In genomic region chr1:51237714-51238403, GRCh38 we compare ENCODE assay signal across 8 cellular contexts. TPM values are rescaled to one million over a fixed set of nuclear protein-coding genes. Genes with fewer than 3 reads are reported as not detected.
DNase-seq lines count a peak whose midpoint lies in the region; ATAC-seq and TF ChIP-seq lines count a peak whose summit lies in the region.

No MANE protein-coding gene starts in this region.

- ATAC-seq in thoracic aorta (ENCODE audit: insufficient number of reproducible peaks, low FRiP score, low read depth), result no peak

- no peaks in the 10 kb centered on the region for H3K27me3 ChIP-seq in thoracic aorta (replicated peaks; ENCODE audit: insufficient read depth)

- H3K4me1 ChIP-seq in thoracic aorta (ENCODE audit: control insufficient read depth in 1 of 2, low read depth in 2 of 2), result peaks cover 26 to 56% of the 10 kb centered on the region in 2 donors

- H3K27ac ChIP-seq in thoracic aorta, result peak overlapping the region; percentile 19 to 97

- H3K4me3 ChIP-seq in iPS-18c (ENCODE audit: insufficient read depth, low read depth, low read length) (peak overlapping the region; percentile 22), thoracic aorta (peak overlapping the region; percentile 98)

- H3K9me3 ChIP-seq in iPS-18c (ENCODE audit: control insufficient read depth, insufficient read depth, low read length), result no peaks in the 10 kb centered on the region
- no peaks in the 10 kb centered on the region for H3K9me3 ChIP-seq in thoracic aorta

- DNase-seq in NCI-H2107 treated with DMSO at 0.1 percent for 48 hours (lab: John Stamatoyannopoulos, UW; ENCODE audit: unreplicated experiment) (peak; percentile 74), NCI-H2107 (lab: John Stamatoyannopoulos, UW) (no peak), SW480 (ENCODE audit: low spot score) (peak; percentile 27), thoracic aorta (ENCODE audit: low spot score) (no peak), AML-193 (lab: John Stamatoyannopoulos, UW) (no peak), NCI-H2227 (lab: John Stamatoyannopoulos, UW; ENCODE audit: unreplicated experiment) (no peak)
- DNase-seq in stimulated activated naive CD4-positive, alpha-beta T cell treated with Interleukin-2 at 50 U/mL for 16 hours (lab: John Stamatoyannopoulos, UW), result no peak

- TF ChIP-seq CTCF in thoracic aorta (IDR thresholded peaks at IDR 0.05), result no peak

- no peaks in the 10 kb centered on the region for H3K36me3 ChIP-seq in thoracic aorta

RNA-seq across cellular contexts. Expression of gene RNF11, which starts 1.8 kb away (rescaled TPM):
- 100 to 1,000 TPM; 102 to 112 TPM for total RNA-seq in thoracic aorta

Comparison
In these comparisons a context has a peak if more than half of its experiments do, and no peak if none do; other contexts are left out.
1. DNase-seq: peak in NCI-H2107 treated with DMSO at 0.1 percent for 48 hours (single experiment) and SW480 (single experiment); none in NCI-H2107 (single experiment), thoracic aorta (single experiment), stimulated activated naive CD4-positive, alpha-beta T cell treated with Interleukin-2 at 50 U/mL for 16 hours (single experiment), AML-193 (0 of 2) and NCI-H2227 (single experiment).